Comparison of ENCODE assay signal across 17 cellular contexts in the genomic region with DNA sequence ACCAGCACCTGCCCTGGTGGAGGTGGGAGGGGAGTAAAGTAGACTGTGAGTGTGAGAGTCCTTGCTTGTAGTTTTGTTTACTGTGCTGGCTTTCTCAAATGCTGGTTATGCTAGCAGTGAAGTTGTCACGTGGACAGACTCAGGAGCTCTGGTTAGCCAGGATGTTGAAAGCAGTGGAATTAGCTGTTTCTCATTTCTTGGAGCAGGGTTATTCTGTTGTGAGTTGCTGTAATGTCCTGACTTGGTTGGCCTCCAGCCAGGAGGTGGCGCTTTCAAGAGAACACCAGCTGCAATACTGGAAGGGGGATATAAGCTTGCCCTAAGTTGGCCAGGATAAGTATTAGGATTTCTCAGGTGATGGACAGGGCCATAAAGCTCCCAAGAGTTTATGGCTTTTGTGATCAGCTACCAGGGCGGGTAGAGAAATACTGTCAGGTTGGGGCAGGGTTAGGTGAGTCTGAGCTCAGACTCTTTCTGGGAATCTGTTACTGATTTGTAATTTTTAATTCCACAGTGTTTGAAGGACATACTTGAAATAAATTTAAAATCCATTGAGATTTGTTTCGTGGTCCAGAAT. TPM values are rescaled to one million over a fixed set of nuclear protein-coding genes. Genes with fewer than 3 reads are reported as not detected.
DNase-seq lines count a peak whose midpoint lies in the region; ATAC-seq and TF ChIP-seq lines count a peak whose summit lies in the region.
"Had no signal": no experiment of that assay in that cellular context is flagged by ENCODE, and none has a peak within 500 bp of the region (broad histone marks: within the 10 kb centered on the region; RNA-seq: fewer than 3 reads in every experiment).

No MANE protein-coding gene starts in this region.

- no peaks in the 10 kb centered on the region for H4K20me1 ChIP-seq in OCI-LY7 (ENCODE audit: insufficient read depth, low read length)

- H3K4me3 ChIP-seq in OCI-LY7 (ENCODE audit: low read depth, low read length, poor library complexity, severe bottlenecking) (no peak overlapping the region), foreskin fibroblast (ENCODE audit: low read depth in 1 of 2, low read length in 2 of 2) (no peak overlapping the region), gastrocnemius medialis (no peak overlapping the region)

- H3K79me2 ChIP-seq in OCI-LY7 (ENCODE audit: insufficient read depth, low read depth, low read length), result no peaks in the 10 kb centered on the region

- H3K27ac ChIP-seq in OCI-LY7 (ENCODE audit: low read depth, low read length, poor library complexity, severe bottlenecking), result no peak overlapping the region
- peak overlapping the region in 1 of 4 donors; percentile 31 for H3K27ac ChIP-seq in gastrocnemius medialis
- H3K27ac ChIP-seq: epithelial cell of prostate, HL-60 had no signal

- peak; percentile 36 for DNase-seq in activated CD4-positive, alpha-beta T cell treated with anti-CD3 and anti-CD28 coated beads for 48 hours
- no peak for DNase-seq in activated CD4-positive, alpha-beta T cell treated with anti-CD3 and anti-CD28 coated beads, Interleukin-2, amount 10 ng/mL, durations not matched to agents 24 days and 14 days
- DNase-seq in OCI-LY7 (ENCODE audit: low spot score), result peak; percentile 16
- peak; percentile 14 to 36 for DNase-seq in foreskin fibroblast
- no peak for DNase-seq in gastrocnemius medialis
- no peak for DNase-seq in GM19238 (ENCODE audit: insufficient read length, low spot score)
- DNase-seq: activated CD4-positive, alpha-beta memory T cell treated with anti-CD3 and anti-CD28 coated beads for 36 hours; activated naive CD4-positive, alpha-beta T cell treated with anti-CD3 and anti-CD28 coated beads, Interleukin-2, amount 50 U/mL, for 16 hours; caudate nucleus; DMS79 treated with DMSO at 0.1 percent for 48 hours; stimulated activated CD4-positive, alpha-beta T cell treated with anti-CD3 and anti-CD28 coated beads, Interleukin-4, amount 100 ng/mL, for 1 hour; T-helper 17 cell had no signal

- H3K27ac Mint-ChIP-seq in activated CD4-positive, alpha-beta T cell treated with anti-CD3 and anti-CD28 coated beads, Interleukin-2, amount 10 ng/mL, durations not matched to agents 24 days and 14 days, result no peak overlapping the region
- H3K27ac Mint-ChIP-seq: activated CD4-positive, alpha-beta memory T cell treated with anti-CD3 and anti-CD28 coated beads for 36 hours; stimulated activated memory B cell treated with anti-CD40 and anti-IgM and Interleukin-4, amounts not matched to agents 10 μg/mL and 1 μg/mL and 100 μg/mL, for 72 hours; T-helper 17 cell had no signal

- intact Hi-C loops in activated CD4-positive, alpha-beta T cell treated with anti-CD3 and anti-CD28 coated beads, Interleukin-2, amount 10 ng/mL, durations not matched to agents 24 days and 14 days (cut with micrococcal nuclease), result no loop called here
- intact Hi-C loops in OCI-LY7 (cut with micrococcal nuclease; ENCODE audit: unreplicated experiment), result no loop called here
- intact Hi-C loops in gastrocnemius medialis (cut with DNase I; ENCODE audit: low total_unique reads), result loop anchor here (10.0 kb wide), 1 partner anchor 152 kb away; a partner anchor contains a TSS

- TF ChIP-seq CTCF in OCI-LY7 (conservative IDR thresholded peaks at IDR 0.05; ENCODE audit: low read length) (peak; percentile 73), foreskin fibroblast (IDR thresholded peaks at IDR 0.05; ENCODE audit: low read depth, low read length) (no peak), gastrocnemius medialis (IDR thresholded peaks at IDR 0.05 in 4 of 5, conservative IDR thresholded peaks at IDR 0.05 in 1 of 5) (no peak)

- H3K4me1 ChIP-seq in OCI-LY7 (ENCODE audit: insufficient read depth, low read length, poor library complexity, severe bottlenecking) (peaks cover 25% of the 10 kb centered on the region), gastrocnemius medialis (peaks cover 6 to 8% of the 10 kb centered on the region in 2 donors)

- H3K9me3 ChIP-seq in OCI-LY7 (ENCODE audit: low read length) (peaks cover 23% of the 10 kb centered on the region), gastrocnemius medialis (no peaks in the 10 kb centered on the region)

- BruUV-seq in OCI-LY7 (replicated peaks; lab: Mats Ljungman, UMichigan), result no TSS peak

- in situ Hi-C loops in gastrocnemius medialis (cut with MboI; ENCODE audit: low sequenced_read_pairs in 4 of 4), result no loop called here

- H3K36me3 ChIP-seq in OCI-LY7 (ENCODE audit: insufficient read depth, low read length) (peaks cover 11% of the 10 kb centered on the region), gastrocnemius medialis (no peaks in the 10 kb centered on the region)

- H3K27me3 ChIP-seq in gastrocnemius medialis, result no peaks in the 10 kb centered on the region

- no peak for TF ChIP-seq POLR2A in gastrocnemius medialis (IDR thresholded peaks at IDR 0.05)

- peaks cover 13% of the 10 kb centered on the region for H3K9me3 Mint-ChIP-seq in activated CD4-positive, alpha-beta T cell treated with anti-CD3 and anti-CD28 coated beads, Interleukin-2, amount 10 ng/mL, durations not matched to agents 24 days and 14 days

- no peak overlapping the region for H2AFZ ChIP-seq in OCI-LY7 (ENCODE audit: low read length)

- ATAC-seq in gastrocnemius medialis, result peak; percentile 24 to 58
- ATAC-seq in HG02938 (IDR thresholded peaks at IDR 0.05; ENCODE audit: unreplicated experiment), result no peak
- ATAC-seq in GM18868 (IDR thresholded peaks at IDR 0.05; ENCODE audit: unreplicated experiment), result no peak
- ATAC-seq: stimulated activated memory B cell treated with anti-CD40 and anti-IgM and Interleukin-4, amounts not matched to agents 10 μg/mL and 1 μg/mL and 100 μg/mL, for 72 hours; T-helper 17 cell had no signal

- no peak overlapping the region for H3K4me2 ChIP-seq in OCI-LY7 (ENCODE audit: low read length)

- CTCF ChIA-PET in OCI-LY7 (lab: Charles Lee; ENCODE audit: unreplicated experiment), result interaction anchor here (1.0 kb wide), 1 partner anchor 14 kb away, joined by 3 read pairs; no protein-coding TSS in a partner anchor

- peaks cover 29% of the 10 kb centered on the region for H3K4me1 Mint-ChIP-seq in activated CD4-positive, alpha-beta T cell treated with anti-CD3 and anti-CD28 coated beads, Interleukin-2, amount 10 ng/mL, durations not matched to agents 24 days and 14 days

- no peaks in the 10 kb centered on the region for H3K27me3 Mint-ChIP-seq in activated CD4-positive, alpha-beta T cell treated with anti-CD3 and anti-CD28 coated beads, Interleukin-2, amount 10 ng/mL, durations not matched to agents 24 days and 14 days
- H3K27me3 Mint-ChIP-seq: activated CD4-positive, alpha-beta memory T cell treated with anti-CD3 and anti-CD28 coated beads for 36 hours; stimulated activated memory B cell treated with anti-CD40 and anti-IgM and Interleukin-4, amounts not matched to agents 10 μg/mL and 1 μg/mL and 100 μg/mL, for 72 hours; T-helper 17 cell had no signal

- no peak overlapping the region for H3K4me3 Mint-ChIP-seq in activated CD4-positive, alpha-beta T cell treated with anti-CD3 and anti-CD28 coated beads, Interleukin-2, amount 10 ng/mL, durations not matched to agents 24 days and 14 days
- H3K4me3 Mint-ChIP-seq: activated CD4-positive, alpha-beta memory T cell treated with anti-CD3 and anti-CD28 coated beads for 36 hours; stimulated activated memory B cell treated with anti-CD40 and anti-IgM and Interleukin-4, amounts not matched to agents 10 μg/mL and 1 μg/mL and 100 μg/mL, for 72 hours; T-helper 17 cell had no signal

- H3K9me2 ChIP-seq in OCI-LY7 (ENCODE audit: insufficient read depth, low read length), result no peaks in the 10 kb centered on the region

- POLR2A ChIA-PET in OCI-LY7 (lab: Charles Lee), result interaction anchor here (0.8 kb wide), 1 partner anchor 151 kb away, joined by 3 read pairs; no protein-coding TSS in a partner anchor

- H3K36me3 Mint-ChIP-seq in activated CD4-positive, alpha-beta T cell treated with anti-CD3 and anti-CD28 coated beads, Interleukin-2, amount 10 ng/mL, durations not matched to agents 24 days and 14 days (ENCODE audit: low read depth), result peaks cover 28% of the 10 kb centered on the region

RNA-seq across cellular contexts. Expression of a gene that starts 13.7 kb away (rescaled TPM):
- 3.8 and 4.5 TPM in 2 replicates for total RNA-seq in activated CD4-positive, alpha-beta T cell treated with anti-CD3 and anti-CD28 coated beads, Interleukin-2, amount 10 ng/mL, durations not matched to agents 24 days and 14 days
- 2.4 and 3.0 TPM in 2 replicates for total RNA-seq in OCI-LY7 (2014; rRNA removed; shearing (Covaris generic))
- total RNA-seq in OCI-LY7 (2022) (4.1 and 4.5 TPM in 2 replicates), gastrocnemius medialis (under 1 TPM in 2 of 4 donors, not detected in 2; 0.15 to 0.24 TPM)

RNA-seq across cellular contexts. Expression of a gene that starts 26.4 kb away (rescaled TPM):
- total RNA-seq in activated CD4-positive, alpha-beta T cell treated with anti-CD3 and anti-CD28 coated beads, Interleukin-2, amount 10 ng/mL, durations not matched to agents 24 days and 14 days, result 77.7 and 87.8 TPM in 2 replicates
- total RNA-seq in OCI-LY7 (2014; rRNA removed; shearing (Covaris generic)), result 49.8 and 62.4 TPM in 2 replicates
- total RNA-seq in OCI-LY7 (2022) (57.6 and 63.8 TPM in 2 replicates), gastrocnemius medialis (100 to 1,000 TPM; 117 to 139 (median 125) TPM)

RNA-seq across cellular contexts. Expression of a gene that starts 37.4 kb away (rescaled TPM):
- total RNA-seq in activated CD4-positive, alpha-beta T cell treated with anti-CD3 and anti-CD28 coated beads, Interleukin-2, amount 10 ng/mL, durations not matched to agents 24 days and 14 days, result 54.4 and 58.7 TPM in 2 replicates
- 23.0 and 31.5 TPM in 2 replicates for total RNA-seq in OCI-LY7 (2014; rRNA removed; shearing (Covaris generic))
- total RNA-seq in OCI-LY7 (2022) (111 and 114 TPM in 2 replicates), gastrocnemius medialis (10 to 100 TPM in 1 of 4 donors, 1 to 10 TPM in 3; 7.9 to 14.6 (median 9.8) TPM)

RNA-seq across cellular contexts. Expression of a gene that starts 42.9 kb away (rescaled TPM):
- 5.0 and 6.2 TPM in 2 replicates for total RNA-seq in activated CD4-positive, alpha-beta T cell treated with anti-CD3 and anti-CD28 coated beads, Interleukin-2, amount 10 ng/mL, durations not matched to agents 24 days and 14 days
- 0.05 TPM in 1 of 2 replicates, not detected in the other for total RNA-seq in OCI-LY7 (2014; rRNA removed; shearing (Covaris generic))
- total RNA-seq in OCI-LY7 (2022) (0.23 and 0.35 TPM in 2 replicates), gastrocnemius medialis (1 to 10 TPM; 1.8 to 3.1 (median 2.1) TPM)

RNA-seq across cellular contexts. Expression of a gene that starts 46.3 kb away (rescaled TPM):
- total RNA-seq in activated CD4-positive, alpha-beta T cell treated with anti-CD3 and anti-CD28 coated beads, Interleukin-2, amount 10 ng/mL, durations not matched to agents 24 days and 14 days, result 28.2 and 29.9 TPM in 2 replicates
- 11.2 and 16.9 TPM in 2 replicates for total RNA-seq in OCI-LY7 (2014; rRNA removed; shearing (Covaris generic))
- total RNA-seq in OCI-LY7 (2022), result 14.4 and 14.9 TPM in 2 replicates
- total RNA-seq in gastrocnemius medialis, result 10 to 100 TPM in 3 of 4 donors, 1 to 10 TPM in 1; 8.7 to 14.1 (median 11.9) TPM

Comparison
In these comparisons a context has a peak if more than half of its experiments do, and no peak if none do; other contexts are left out.
1. DNase-seq: peak in activated CD4-positive, alpha-beta T cell treated with anti-CD3 and anti-CD28 coated beads for 48 hours (single experiment), OCI-LY7 (single experiment) and foreskin fibroblast (2 of 2); none in activated CD4-positive, alpha-beta T cell treated with anti-CD3 and anti-CD28 coated beads, Interleukin-2, amount 10 ng/mL, durations not matched to agents 24 days and 14 days (single experiment), gastrocnemius medialis (0 of 2) and GM19238 (single experiment).
2. ATAC-seq: peak in gastrocnemius medialis (2 of 2); none in HG02938 (single experiment) and GM18868 (single experiment).